16 cellular contexts compared by ENCODE assay signal in the genomic region with DNA sequence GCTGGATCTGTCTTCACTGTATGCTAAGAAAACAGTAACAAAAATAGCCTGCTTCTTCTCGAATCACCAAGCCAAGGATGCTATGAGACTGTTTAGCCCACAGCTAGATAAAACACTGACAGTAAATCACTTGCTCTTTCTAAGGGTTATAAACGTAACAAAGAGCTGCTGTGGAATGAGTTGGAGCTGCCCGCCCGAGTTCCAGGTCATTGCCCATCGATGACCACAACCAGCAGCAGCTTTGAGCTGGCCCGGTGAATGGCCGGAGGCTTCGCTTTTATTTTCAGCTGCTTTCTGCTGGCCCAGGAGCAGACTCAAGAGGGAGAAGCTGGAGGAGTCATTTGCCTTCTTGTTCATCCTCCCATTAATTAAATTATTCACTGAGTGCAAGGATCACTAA.
"Had no signal": no experiment of that assay in that cellular context is flagged by ENCODE, and none has a peak within 500 bp of the region (broad histone marks: within the 10 kb centered on the region; RNA-seq: fewer than 3 reads in every experiment).

No MANE protein-coding gene starts in this region.

- DNase-seq: esophagus squamous epithelium; foreskin fibroblast; heart left ventricle; hippocampal formation; left ventricle myocardium inferior; lower lobe of right lung; midbrain; right lobe of liver; stimulated activated CD4-positive, alpha-beta T cell treated with anti-CD3 and anti-CD28 coated beads, Interleukin-4, amount 100 ng/mL, for 1 hour; tibial artery; upper lobe of left lung; uterus had no signal

- H3K27ac ChIP-seq: esophagus squamous epithelium, heart left ventricle, left ventricle myocardium inferior, lower lobe of right lung, parathyroid adenoma, prostate gland, right lobe of liver, tibial artery, upper lobe of left lung, uterus had no signal

- H3K4me1 ChIP-seq: esophagus squamous epithelium, heart left ventricle, left ventricle myocardium inferior, lower lobe of right lung, parathyroid adenoma, prostate gland, right lobe of liver, tibial artery, upper lobe of left lung, uterus had no signal

- H2AFZ ChIP-seq: parathyroid adenoma had no signal

- H3K4me3 ChIP-seq: esophagus squamous epithelium, heart left ventricle, left ventricle myocardium inferior, lower lobe of right lung, prostate gland, right lobe of liver, tibial artery, upper lobe of left lung, uterus had no signal

- H3K36me3 ChIP-seq: esophagus squamous epithelium, heart left ventricle, left ventricle myocardium inferior, lower lobe of right lung, prostate gland, right lobe of liver, tibial artery, upper lobe of left lung, uterus had no signal

- H3K9ac ChIP-seq: parathyroid adenoma had no signal

- ATAC-seq: heart left ventricle; lower lobe of right lung; natural killer cell treated with Interleukin-12 subunit alpha and Interleukin-12 subunit beta and Interleukin-15 and Interleukin-18, amount 100 ng/mL, for 72 hours; right lobe of liver; stimulated activated memory B cell treated with anti-CD40 and anti-IgM and Interleukin-4, amounts not matched to agents 10 μg/mL and 1 μg/mL and 100 μg/mL, for 72 hours had no signal

- H3K27me3 ChIP-seq: right lobe of liver, upper lobe of left lung, uterus had no signal

- H3K9me3 ChIP-seq: esophagus squamous epithelium, heart left ventricle, left ventricle myocardium inferior, lower lobe of right lung, prostate gland, right lobe of liver, tibial artery, upper lobe of left lung, uterus had no signal
